ENCODE assay signal across 10 cellular contexts in genomic region chr7:50502001-50502684, GRCh38. TPM values are rescaled to one million over a fixed set of nuclear protein-coding genes. Genes with fewer than 3 reads are reported as not detected.
DNase-seq lines count a peak whose midpoint lies in the region; ATAC-seq and TF ChIP-seq lines count a peak whose summit lies in the region.
"Had no signal": no experiment of that assay in that cellular context is flagged by ENCODE, and none has a peak within 500 bp of the region (broad histone marks: within the 10 kb centered on the region; RNA-seq: fewer than 3 reads in every experiment).

No MANE protein-coding gene starts in this region.

- no peak for TF ChIP-seq POLR2A in Peyer's patch (IDR thresholded peaks at IDR 0.05)

- H3K27me3 ChIP-seq in AG04450 (ENCODE audit: control insufficient read depth, insufficient read depth, low read length) (peaks cover 7% of the 10 kb centered on the region), Peyer's patch (no peaks in the 10 kb centered on the region)

- ATAC-seq in omental fat pad (ENCODE audit: low FRiP score): peak; percentile 82
- ATAC-seq: CD8-positive, alpha-beta T cell had no signal

- peaks cover 0 to 3% (median 0%) of the 10 kb centered on the region in 3 donors for H3K36me3 ChIP-seq in Peyer's patch

- TF ChIP-seq CTCF in AG04450 (IDR thresholded peaks at IDR 0.05; ENCODE audit: low read depth, low read length) (no peak), Peyer's patch (IDR thresholded peaks at IDR 0.05) (no peak), fibroblast of mammary gland (conservative IDR thresholded peaks at IDR 0.05; ENCODE audit: control insufficient read depth, insufficient read depth, low read depth, low read length) (no peak), omental fat pad (IDR thresholded peaks at IDR 0.05) (no peak)

- H3K4me3 ChIP-seq in AG04450 (ENCODE audit: low read depth, low read length) (no peak overlapping the region), Peyer's patch (no peak overlapping the region), fibroblast of mammary gland (ENCODE audit: control insufficient read depth, low read depth, low read length) (peak overlapping the region; percentile 17)

- peak overlapping the region; percentile 83 for H3K27ac ChIP-seq in AG04450 (ENCODE audit: low read depth, low read length)
- peak overlapping the region; percentile 62 to 79 (median 71) for H3K27ac ChIP-seq in Peyer's patch

- CTCF ChIA-PET in AG04450 (lab: Charles Lee): interaction anchor here (1.1 to 1.3 kb wide), 4 partner anchors 34 to 659 kb away, joined by 3 read pairs; no protein-coding TSS in a partner anchor

- POLR2A ChIA-PET in AG04450 (lab: Yijun Ruan, JAX): interaction anchor here (1.5 kb wide), 1 partner anchor 33 kb away, joined by 8 read pairs; no protein-coding TSS in a partner anchor

- peaks cover 0 to 7% (median under 1%) of the 10 kb centered on the region in 4 donors for H3K4me1 ChIP-seq in Peyer's patch

- DNase-seq in AG04450 (ENCODE audit: low read depth, low spot score) (peak; percentile 76), Peyer's patch (peak in 1 of 3 donors; percentile 69), fibroblast of mammary gland (ENCODE audit: low read depth) (peak; percentile 100), omental fat pad (ENCODE audit: low spot score) (no peak), UCSD-AML1 (lab: John Stamatoyannopoulos, UW; ENCODE audit: unreplicated experiment) (no peak), KBM-7 (no peak), NCI-H1436 treated with DMSO at 0.1 percent for 48 hours (lab: John Stamatoyannopoulos, UW) (no peak), NCI-H2196 (lab: John Stamatoyannopoulos, UW; ENCODE audit: unreplicated experiment) (no peak)
- DNase-seq: anterior cingulate cortex; CD8-positive, alpha-beta T cell had no signal

- in situ Hi-C loops in KBM-7 (cut with MboI; ENCODE audit: low pct_unique_long_range_greater_than_20kb, low sequenced_read_pairs): no loop called here

- no peaks in the 10 kb centered on the region; the same call in 1 of the 2 replicates for H3K9me3 ChIP-seq in AG04450 (ENCODE audit: control insufficient read depth, insufficient read depth, low read length)
- H3K9me3 ChIP-seq in Peyer's patch: no peaks in the 10 kb centered on the region

RNA-seq across cellular contexts. Expression of gene FIGNL1, which starts 52.0 kb away (rescaled TPM):
- 7.1 and 9.5 TPM in 2 replicates for polyA plus RNA-seq in AG04450 (2011; rRNA removed)
- 8.9 and 9.3 TPM in 2 replicates for polyA minus RNA-seq in AG04450 (2011; rRNA and poly(A)+ RNA removed)
- total RNA-seq in Peyer's patch (10 to 100 TPM in 1 of 4 donors, 1 to 10 TPM in 3; 5.5 to 12.4 (median 5.9) TPM), omental fat pad (10 to 100 TPM in 1 of 4 donors, 1 to 10 TPM in 3; 6.5 to 16.1 (median 7.5) TPM)

Comparison
In these comparisons a context has a peak if more than half of its experiments do, and no peak if none do; other contexts are left out.
1. DNase-seq: peak in AG04450 (single experiment) and fibroblast of mammary gland (single experiment); none in omental fat pad (single experiment), UCSD-AML1 (single experiment), KBM-7 (single experiment), NCI-H1436 treated with DMSO at 0.1 percent for 48 hours (single experiment) and NCI-H2196 (single experiment).